ENCODE assay signal across 2 cellular contexts in the genomic region with DNA sequence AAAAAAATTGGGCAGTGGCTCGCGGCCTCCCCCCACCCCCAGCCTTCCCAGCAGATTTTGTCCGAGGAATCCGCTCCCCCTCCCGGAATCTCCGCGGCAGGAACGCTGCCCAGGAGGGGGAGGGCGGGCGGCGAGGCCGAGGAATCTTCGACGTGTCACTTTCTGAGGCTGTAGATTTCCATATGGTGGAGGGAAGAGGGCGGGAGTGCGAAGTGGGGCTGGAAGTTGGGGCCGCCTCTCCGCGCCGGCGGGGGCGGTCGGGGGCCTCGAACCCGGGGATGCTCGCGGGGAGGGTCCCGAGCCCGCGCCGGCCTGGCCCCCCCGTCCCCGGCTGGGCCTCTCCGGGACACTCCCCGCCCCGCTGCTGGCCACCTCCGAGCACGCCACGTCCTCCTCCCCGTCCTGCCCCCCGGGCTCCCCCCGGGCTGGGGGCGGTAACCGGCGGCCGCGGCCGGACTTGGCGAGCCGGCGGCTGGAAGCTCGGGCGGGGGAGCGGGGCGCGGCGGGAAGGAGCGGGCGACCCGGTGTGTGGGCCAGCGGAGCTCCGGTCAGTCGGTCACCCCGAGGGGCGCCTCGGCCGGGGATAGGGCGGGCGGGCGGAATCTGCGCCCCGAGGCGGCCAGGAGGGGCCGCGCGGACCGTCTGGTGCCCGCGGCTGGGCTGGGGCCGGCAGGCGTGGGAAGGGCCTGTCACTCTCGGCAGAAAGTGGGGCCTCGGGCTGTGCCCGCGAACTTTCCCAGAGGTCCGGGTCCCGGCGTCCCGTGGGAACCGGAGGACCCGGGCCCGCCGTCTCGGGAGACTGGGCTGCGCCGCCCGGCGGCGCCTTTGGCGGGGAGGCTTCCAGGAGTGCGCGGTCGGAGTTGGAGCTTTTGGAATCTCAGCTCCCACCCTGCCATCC.
TF ChIP-seq lines count a peak whose summit lies in the region.

No MANE protein-coding gene starts in this region.

TF ChIP-seq in HEK293, 187 proteins besides CTCF, POLR2A, EP300 and RAD21 (continued from another document and continues in another):
- TF ChIP-seq SP2 (tag by site-specific recombination; IDR thresholded peaks at IDR 0.05), result peak; percentile 48
- TF ChIP-seq ZFHX2 (tag by site-specific recombination; conservative IDR thresholded peaks at IDR 0.05), result peak; percentile 5; the same call in 1 of the 2 replicates
- no peak for TF ChIP-seq ZNF10 (tag by site-specific recombination; IDR thresholded peaks at IDR 0.05)
- no peak for TF ChIP-seq ZNF121 (tag by site-specific recombination; IDR thresholded peaks at IDR 0.05)
- TF ChIP-seq ZBTB8A (tag by site-specific recombination; IDR thresholded peaks at IDR 0.05), result peak; percentile 96
- peak; percentile 31; the same call in 1 of the 2 replicates for TF ChIP-seq PATZ1 (tag by site-specific recombination; IDR thresholded peaks at IDR 0.05)
- TF ChIP-seq ZNF529 (tag by site-specific recombination; IDR thresholded peaks at IDR 0.05; ENCODE audit: insufficient replicate concordance), result no peak
- TF ChIP-seq ZNF37A (tag by site-specific recombination; IDR thresholded peaks at IDR 0.05), result 0 out of 2 replicates have a peak, but pooled peaks have one; percentile 11
- TF ChIP-seq PRDM10 (tag by site-specific recombination; IDR thresholded peaks at IDR 0.05), result peak; percentile 7
- TF ChIP-seq, protein P1, sequence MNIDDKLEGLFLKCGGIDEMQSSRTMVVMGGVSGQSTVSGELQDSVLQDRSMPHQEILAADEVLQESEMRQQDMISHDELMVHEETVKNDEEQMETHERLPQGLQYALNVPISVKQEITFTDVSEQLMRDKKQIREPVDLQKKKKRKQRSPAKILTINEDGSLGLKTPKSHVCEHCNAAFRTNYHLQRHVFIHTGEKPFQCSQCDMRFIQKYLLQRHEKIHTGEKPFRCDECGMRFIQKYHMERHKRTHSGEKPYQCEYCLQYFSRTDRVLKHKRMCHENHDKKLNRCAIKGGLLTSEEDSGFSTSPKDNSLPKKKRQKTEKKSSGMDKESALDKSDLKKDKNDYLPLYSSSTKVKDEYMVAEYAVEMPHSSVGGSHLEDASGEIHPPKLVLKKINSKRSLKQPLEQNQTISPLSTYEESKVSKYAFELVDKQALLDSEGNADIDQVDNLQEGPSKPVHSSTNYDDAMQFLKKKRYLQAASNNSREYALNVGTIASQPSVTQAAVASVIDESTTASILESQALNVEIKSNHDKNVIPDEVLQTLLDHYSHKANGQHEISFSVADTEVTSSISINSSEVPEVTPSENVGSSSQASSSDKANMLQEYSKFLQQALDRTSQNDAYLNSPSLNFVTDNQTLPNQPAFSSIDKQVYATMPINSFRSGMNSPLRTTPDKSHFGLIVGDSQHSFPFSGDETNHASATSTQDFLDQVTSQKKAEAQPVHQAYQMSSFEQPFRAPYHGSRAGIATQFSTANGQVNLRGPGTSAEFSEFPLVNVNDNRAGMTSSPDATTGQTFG (tag by site-specific recombination; IDR thresholded peaks at IDR 0.05; ENCODE audit: borderline replicate concordance), result no peak
- TF ChIP-seq ZNF426 (tag by site-specific recombination; IDR thresholded peaks at IDR 0.05), result no peak
- TF ChIP-seq IKZF3 (tag by site-specific recombination; IDR thresholded peaks at IDR 0.05), result peak; percentile 79
- TF ChIP-seq ZNF580 (tag by site-specific recombination; IDR thresholded peaks at IDR 0.05), result no peak
- no peak; the same call in 1 of the 2 replicates for TF ChIP-seq ZNF600 (tag by site-specific recombination; IDR thresholded peaks at IDR 0.05)

TF ChIP-seq in HepG2, 621 proteins besides CTCF, POLR2A, EP300 and RAD21 (continued from another document and continues in another):
- TF ChIP-seq ZBTB20 (CRISPR knock-in tag; IDR thresholded peaks at IDR 0.05; ENCODE audit: borderline replicate concordance, low read depth) (no peak), ZKSCAN8 (CRISPR knock-in tag; IDR thresholded peaks at IDR 0.05; ENCODE audit: borderline replicate concordance) (0 out of 2 replicates have a peak, but pooled peaks have one; percentile 42), ZNF816 (CRISPR knock-in tag; IDR thresholded peaks at IDR 0.05; ENCODE audit: borderline replicate concordance) (no peak; the same call in 1 of the 2 replicates), AKAP8 (CRISPR knock-in tag; IDR thresholded peaks at IDR 0.05) (peak; percentile 24), TFAP4 (IDR thresholded peaks at IDR 0.05; ENCODE audit: borderline replicate concordance, low read depth) (peak; percentile 25; the same call in 1 of the 2 replicates), ZNF414 (CRISPR knock-in tag; IDR thresholded peaks at IDR 0.05) (no peak), BORCS8-MEF2B (CRISPR knock-in tag; IDR thresholded peaks at IDR 0.05) (peak; percentile 52; the same call in 1 of the 2 replicates), ZNF773 (CRISPR knock-in tag; IDR thresholded peaks at IDR 0.05; ENCODE audit: borderline replicate concordance) (no peak), NFE2L1 (CRISPR knock-in tag; IDR thresholded peaks at IDR 0.05; ENCODE audit: borderline replicate concordance) (no peak), ZNF280B (CRISPR knock-in tag; IDR thresholded peaks at IDR 0.05; ENCODE audit: borderline replicate concordance) (no peak), SPEN (CRISPR knock-in tag; IDR thresholded peaks at IDR 0.05; ENCODE audit: low read depth) (0 out of 2 replicates have a peak, but pooled peaks have one; percentile 13), SP1 (IDR thresholded peaks at IDR 0.05) (no peak), SP1 (CRISPR knock-in tag; IDR thresholded peaks at IDR 0.05) (peak; percentile 30; the same call in 1 of the 2 replicates), HOXA9 (CRISPR knock-in tag; IDR thresholded peaks at IDR 0.05; ENCODE audit: borderline replicate concordance) (no peak; the same call in 1 of the 2 replicates), ZNF34 (CRISPR knock-in tag; IDR thresholded peaks at IDR 0.05; ENCODE audit: borderline replicate concordance) (no peak), KLF6 (CRISPR knock-in tag; IDR thresholded peaks at IDR 0.05) (peak; percentile 68; the same call in 1 of the 2 replicates), SIN3B (IDR thresholded peaks at IDR 0.05; ENCODE audit: low read length) (no peak), SAFB2 (CRISPR knock-in tag; IDR thresholded peaks at IDR 0.05; ENCODE audit: borderline replicate concordance, low read depth) (peak; percentile 31; the same call in 1 of the 2 replicates), RARA (CRISPR knock-in tag; IDR thresholded peaks at IDR 0.05) (peak; percentile 10), HDAC2 (CRISPR knock-in tag; IDR thresholded peaks at IDR 0.05) (peak; percentile 62), ZNF563 (CRISPR knock-in tag; IDR thresholded peaks at IDR 0.05) (peak; percentile 26; the same call in 1 of the 2 replicates), PHF20 (CRISPR knock-in tag; IDR thresholded peaks at IDR 0.05) (peak; percentile 9; the same call in 1 of the 2 replicates), ZNF367 (CRISPR knock-in tag; IDR thresholded peaks at IDR 0.05; ENCODE audit: borderline replicate concordance) (0 out of 2 replicates have a peak, but pooled peaks have one; percentile 11), ZNF260 (CRISPR knock-in tag; IDR thresholded peaks at IDR 0.05; ENCODE audit: borderline replicate concordance, low read depth) (no peak), EED (CRISPR knock-in tag; IDR thresholded peaks at IDR 0.05) (no peak), POLR2G (IDR thresholded peaks at IDR 0.05; ENCODE audit: low read depth, low read length) (peak; percentile 50), ATF2 (CRISPR knock-in tag; IDR thresholded peaks at IDR 0.05) (no peak), TBP (CRISPR knock-in tag; IDR thresholded peaks at IDR 0.05) (no peak), CBX1 (IDR thresholded peaks at IDR 0.05; ENCODE audit: low read depth) (no peak), ZNF724P (CRISPR knock-in tag; IDR thresholded peaks at IDR 0.05; ENCODE audit: borderline replicate concordance) (no peak), ZNF558 (CRISPR knock-in tag; IDR thresholded peaks at IDR 0.05; ENCODE audit: borderline replicate concordance) (0 out of 2 replicates have a peak, but pooled peaks have one; percentile 41), CREB1 (IDR thresholded peaks at IDR 0.05) (no peak), CREB1 (CRISPR knock-in tag; IDR thresholded peaks at IDR 0.05) (no peak), PHB2 (IDR thresholded peaks at IDR 0.05; ENCODE audit: partially characterized antibody) (no peak), PPARG (CRISPR knock-in tag; conservative IDR thresholded peaks at IDR 0.05) (no peak), MTA1 (CRISPR knock-in tag; IDR thresholded peaks at IDR 0.05; ENCODE audit: borderline replicate concordance) (0 out of 2 replicates have a peak, but pooled peaks have one; percentile 47), ZNF138 (CRISPR knock-in tag; IDR thresholded peaks at IDR 0.05; ENCODE audit: low read depth) (peak; percentile 79; the same call in 1 of the 2 replicates), ZNF737 (CRISPR knock-in tag; IDR thresholded peaks at IDR 0.05; ENCODE audit: borderline replicate concordance) (no peak)
- TF ChIP-seq, protein P2, sequence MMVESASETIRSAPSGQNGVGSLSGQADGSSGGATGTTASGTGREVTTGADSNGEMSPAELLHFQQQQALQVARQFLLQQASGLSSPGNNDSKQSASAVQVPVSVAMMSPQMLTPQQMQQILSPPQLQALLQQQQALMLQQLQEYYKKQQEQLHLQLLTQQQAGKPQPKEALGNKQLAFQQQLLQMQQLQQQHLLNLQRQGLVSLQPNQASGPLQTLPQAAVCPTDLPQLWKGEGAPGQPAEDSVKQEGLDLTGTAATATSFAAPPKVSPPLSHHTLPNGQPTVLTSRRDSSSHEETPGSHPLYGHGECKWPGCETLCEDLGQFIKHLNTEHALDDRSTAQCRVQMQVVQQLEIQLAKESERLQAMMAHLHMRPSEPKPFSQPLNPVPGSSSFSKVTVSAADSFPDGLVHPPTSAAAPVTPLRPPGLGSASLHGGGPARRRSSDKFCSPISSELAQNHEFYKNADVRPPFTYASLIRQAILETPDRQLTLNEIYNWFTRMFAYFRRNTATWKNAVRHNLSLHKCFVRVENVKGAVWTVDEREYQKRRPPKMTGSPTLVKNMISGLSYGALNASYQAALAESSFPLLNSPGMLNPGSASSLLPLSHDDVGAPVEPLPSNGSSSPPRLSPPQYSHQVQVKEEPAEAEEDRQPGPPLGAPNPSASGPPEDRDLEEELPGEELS (CRISPR knock-in tag; IDR thresholded peaks at IDR 0.05), result 0 out of 2 replicates have a peak, but pooled peaks have one; percentile 1
- TF ChIP-seq, protein P3, sequence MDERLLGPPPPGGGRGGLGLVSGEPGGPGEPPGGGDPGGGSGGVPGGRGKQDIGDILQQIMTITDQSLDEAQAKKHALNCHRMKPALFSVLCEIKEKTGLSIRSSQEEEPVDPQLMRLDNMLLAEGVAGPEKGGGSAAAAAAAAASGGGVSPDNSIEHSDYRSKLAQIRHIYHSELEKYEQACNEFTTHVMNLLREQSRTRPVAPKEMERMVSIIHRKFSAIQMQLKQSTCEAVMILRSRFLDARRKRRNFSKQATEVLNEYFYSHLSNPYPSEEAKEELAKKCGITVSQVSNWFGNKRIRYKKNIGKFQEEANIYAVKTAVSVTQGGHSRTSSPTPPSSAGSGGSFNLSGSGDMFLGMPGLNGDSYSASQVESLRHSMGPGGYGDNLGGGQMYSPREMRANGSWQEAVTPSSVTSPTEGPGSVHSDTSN (CRISPR knock-in tag; IDR thresholded peaks at IDR 0.05), result no peak
- TF ChIP-seq, protein P4, sequence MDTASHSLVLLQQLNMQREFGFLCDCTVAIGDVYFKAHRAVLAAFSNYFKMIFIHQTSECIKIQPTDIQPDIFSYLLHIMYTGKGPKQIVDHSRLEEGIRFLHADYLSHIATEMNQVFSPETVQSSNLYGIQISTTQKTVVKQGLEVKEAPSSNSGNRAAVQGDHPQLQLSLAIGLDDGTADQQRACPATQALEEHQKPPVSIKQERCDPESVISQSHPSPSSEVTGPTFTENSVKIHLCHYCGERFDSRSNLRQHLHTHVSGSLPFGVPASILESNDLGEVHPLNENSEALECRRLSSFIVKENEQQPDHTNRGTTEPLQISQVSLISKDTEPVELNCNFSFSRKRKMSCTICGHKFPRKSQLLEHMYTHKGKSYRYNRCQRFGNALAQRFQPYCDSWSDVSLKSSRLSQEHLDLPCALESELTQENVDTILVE (CRISPR knock-in tag; IDR thresholded peaks at IDR 0.05), result peak; percentile 60; the same call in 1 of the 2 replicates
- TF ChIP-seq, protein P5, sequence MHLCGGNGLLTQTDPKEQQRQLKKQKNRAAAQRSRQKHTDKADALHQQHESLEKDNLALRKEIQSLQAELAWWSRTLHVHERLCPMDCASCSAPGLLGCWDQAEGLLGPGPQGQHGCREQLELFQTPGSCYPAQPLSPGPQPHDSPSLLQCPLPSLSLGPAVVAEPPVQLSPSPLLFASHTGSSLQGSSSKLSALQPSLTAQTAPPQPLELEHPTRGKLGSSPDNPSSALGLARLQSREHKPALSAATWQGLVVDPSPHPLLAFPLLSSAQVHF (CRISPR knock-in tag; IDR thresholded peaks at IDR 0.05), result 0 out of 2 replicates have a peak, but pooled peaks have one; percentile 63
